Comparison of ENCODE assay signal across 11 cellular contexts in the genomic region with DNA sequence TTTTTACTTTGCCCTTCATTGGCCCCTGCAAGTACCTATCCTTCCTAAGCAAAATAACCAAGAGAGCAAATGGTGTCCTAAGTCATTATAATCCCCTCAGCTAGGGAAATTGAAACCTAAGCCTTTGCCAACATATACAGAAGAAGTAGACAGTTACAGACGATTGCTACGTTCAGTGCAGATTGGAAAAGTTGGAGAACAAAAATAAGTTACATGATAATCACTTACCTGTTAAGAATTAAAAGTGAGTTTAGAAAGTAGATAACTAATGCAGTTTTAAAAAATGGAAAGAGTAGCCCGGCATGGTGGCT.
DNase-seq lines count a peak whose midpoint lies in the region; FAIRE-seq and TF ChIP-seq lines count a peak whose summit lies in the region.
"Had no signal": no experiment of that assay in that cellular context is flagged by ENCODE, and none has a peak within 500 bp of the region (broad histone marks: within the 10 kb centered on the region; RNA-seq: fewer than 3 reads in every experiment).

No MANE protein-coding gene starts in this region.

- H3K4me1 ChIP-seq in KMS-11 (ENCODE audit: low read depth, poor library complexity, severe bottlenecking) (no peaks in the 10 kb centered on the region), OCI-LY3 (ENCODE audit: low read length) (0 out of 2 replicates have a peak, but pooled peaks cover 5% of the 10 kb centered on the region), prostate gland (replicated peaks) (peaks cover 3% of the 10 kb centered on the region)

- H3K27me3 ChIP-seq in KMS-11 (ENCODE audit: insufficient read depth, low read depth) (no peaks in the 10 kb centered on the region), OCI-LY3 (ENCODE audit: low read depth, low read length) (peaks cover 4% of the 10 kb centered on the region; the same call in 1 of the 2 replicates), prostate gland (replicated peaks; ENCODE audit: insufficient read depth) (no peaks in the 10 kb centered on the region)

- 39% methylated on average over 3 of the region's 3 CpGs for WGBS in prostate gland

- H3K79me2 ChIP-seq in KMS-11 (ENCODE audit: insufficient read depth, low read depth), result no peaks in the 10 kb centered on the region
- no peaks in the 10 kb centered on the region for H3K79me2 ChIP-seq in OCI-LY3 (ENCODE audit: low read length)

- FAIRE-seq in HTR-8/SVneo (lab: Jason Lieb, UNC), result no peak
- FAIRE-seq: GM18507 had no signal

- no peak for TF ChIP-seq POLR2A in prostate gland (IDR thresholded peaks at IDR 0.05)

- H3K36me3 ChIP-seq in KMS-11 (ENCODE audit: insufficient read depth), result no peaks in the 10 kb centered on the region
- no peaks in the 10 kb centered on the region for H3K36me3 ChIP-seq in OCI-LY3 (replicated peaks; ENCODE audit: low read depth, low read length)
- H3K36me3 ChIP-seq in prostate gland, result no peaks in the 10 kb centered on the region

- H4K20me1 ChIP-seq in KMS-11 (ENCODE audit: insufficient read depth), result no peaks in the 10 kb centered on the region
- H4K20me1 ChIP-seq in OCI-LY3 (ENCODE audit: insufficient read depth, low read length), result no peaks in the 10 kb centered on the region

- no peak overlapping the region for H3K4me3 ChIP-seq in KMS-11 (IDR thresholded peaks at IDR 0.05; ENCODE audit: insufficient read depth, low read depth, low read length)
- H3K4me3 ChIP-seq in OCI-LY3 (ENCODE audit: low read length), result peak overlapping the region; percentile 72
- H3K4me3 ChIP-seq in epithelial cell of proximal tubule (ENCODE audit: low read depth, low read length), result peak overlapping the region; percentile 42
- peak overlapping the region in 1 of 2 donors; percentile 16 for H3K4me3 ChIP-seq in prostate gland

- intact Hi-C loops in prostate gland (cut with DNase I), result loop anchor here (5.0 to 10.0 kb wide), 2 partner anchors 53 to 1370 kb away; no protein-coding TSS in a partner anchor

- H3K4me2 ChIP-seq in KMS-11 (no peak overlapping the region), OCI-LY3 (ENCODE audit: low read length) (peak overlapping the region; percentile 78)

- no peak overlapping the region for H3K9ac ChIP-seq in KMS-11
- H3K9ac ChIP-seq in OCI-LY3 (ENCODE audit: low read length), result peak overlapping the region; percentile 37

- H3K9me3 ChIP-seq in OCI-LY3 (ENCODE audit: insufficient read depth, low read length), result no peaks in the 10 kb centered on the region
- H3K9me3 ChIP-seq in prostate gland, result no peaks in the 10 kb centered on the region

- TF ChIP-seq CTCF in KMS-11 (conservative IDR thresholded peaks at IDR 0.05; ENCODE audit: low read depth, low read length) (no peak), OCI-LY3 (IDR thresholded peaks at IDR 0.05; ENCODE audit: low read depth, low read length) (no peak), epithelial cell of proximal tubule (conservative IDR thresholded peaks at IDR 0.05; ENCODE audit: low read depth, low read length) (no peak), prostate gland (IDR thresholded peaks at IDR 0.05) (no peak)

- H2AFZ ChIP-seq in KMS-11 (ENCODE audit: low read depth), result peak overlapping the region; percentile 40; the same call in 1 of the 2 replicates
- peak overlapping the region; percentile 86 for H2AFZ ChIP-seq in OCI-LY3 (ENCODE audit: low read depth, low read length)

- no peak overlapping the region for H3K27ac ChIP-seq in KMS-11
- H3K27ac ChIP-seq in OCI-LY3 (ENCODE audit: low read length), result no peak overlapping the region
- H3K27ac ChIP-seq in prostate gland, result peak overlapping the region; percentile 67 to 75
- no peak overlapping the region for H3K27ac ChIP-seq in caudate nucleus (ENCODE audit: low read depth, low read length)

- no peak for DNase-seq in epithelial cell of proximal tubule (ENCODE audit: low read depth)
- DNase-seq in prostate gland (ENCODE audit: low spot score), result no peak
- no peak for DNase-seq in HTR-8/SVneo (ENCODE audit: insufficient read length, low spot score)
- no peak for DNase-seq in C1 segment of cervical spinal cord (lab: John Stamatoyannopoulos, UW)
- DNase-seq in caudate nucleus (lab: John Stamatoyannopoulos, UW), result no peak
- DNase-seq: naive thymus-derived CD8-positive, alpha-beta T cell; stimulated activated CD4-positive, alpha-beta T cell treated with anti-CD3 and anti-CD28 coated beads, Interleukin-1b, Interleukin-23, amount 100 ng/mL, for 48 hours; stimulated activated naive B cell treated with anti-CD40 and anti-IgM and Interleukin-4, amounts not matched to agents 10 μg/mL and 1 μg/mL and 100 μg/mL, for 72 hours had no signal

Comparison
In these comparisons a context has a peak if more than half of its experiments do, and no peak if none do; other contexts are left out.
1. H3K27ac ChIP-seq: peak in prostate gland (2 of 2); none in KMS-11 (single experiment), OCI-LY3 (single experiment) and caudate nucleus (single experiment).